ENCODE assay signal across 8 cellular contexts in genomic region chr6:37791156-37791919, GRCh38. TPM values are rescaled to one million over a fixed set of nuclear protein-coding genes. Genes with fewer than 3 reads are reported as not detected.
DNase-seq lines count a peak whose midpoint lies in the region; ATAC-seq and TF ChIP-seq lines count a peak whose summit lies in the region.

No MANE protein-coding gene starts in this region.

- H3K27ac Mint-ChIP-seq in chondrocyte (ENCODE audit: unreplicated experiment), result peak overlapping the region; percentile 58

- peak; percentile 87 for DNase-seq in NCI-H524 treated with DMSO at 0.1 percent for 48 hours (lab: John Stamatoyannopoulos, UW)
- DNase-seq in activated CD4-positive, alpha-beta T cell treated with anti-CD3 and anti-CD28 coated beads for 4 hours, result peak; percentile 81 to 82
- no peak for DNase-seq in chondrocyte (ENCODE audit: low spot score)
- DNase-seq in left kidney (ENCODE audit: low read depth, low spot score), result peak; percentile 95
- peak; percentile 91 for DNase-seq in stimulated activated CD4-positive, alpha-beta T cell treated with anti-CD3 and anti-CD28 coated beads, Interleukin-4, amount 100 ng/mL, for 24 hours

- H3K36me3 Mint-ChIP-seq in chondrocyte (ENCODE audit: low read depth), result no peaks in the 10 kb centered on the region

- peak overlapping the region; percentile 52 for H3K27ac ChIP-seq in C4-2B

- H3K9me3 Mint-ChIP-seq in chondrocyte (ENCODE audit: low read depth), result no peaks in the 10 kb centered on the region

- ATAC-seq in GM19397 (IDR thresholded peaks at IDR 0.05; ENCODE audit: unreplicated experiment) (peak; percentile 87), HG03521 (IDR thresholded peaks at IDR 0.05; ENCODE audit: unreplicated experiment) (peak; percentile 78)

- H3K4me1 Mint-ChIP-seq in chondrocyte (ENCODE audit: low read depth), result peaks cover 32% of the 10 kb centered on the region

- TF ChIP-seq CTCF in C4-2B (conservative IDR thresholded peaks at IDR 0.05), result peak; percentile 96
- TF ChIP-seq CTCF in chondrocyte (IDR thresholded peaks at IDR 0.05), result peak; percentile 98

- H3K27me3 Mint-ChIP-seq in chondrocyte (ENCODE audit: low read depth), result no peaks in the 10 kb centered on the region

- H3K4me3 Mint-ChIP-seq in chondrocyte (ENCODE audit: unreplicated experiment), result no peak overlapping the region

RNA-seq across cellular contexts. Expression of gene ZFAND3, which starts 28.2 kb away (rescaled TPM):
- total RNA-seq in chondrocyte, result 62.8 to 99.6 TPM (median 98.5 TPM) in 3 replicates
